ENCODE assay signal across 9 cellular contexts in genomic region chr7:100584677-100585510, GRCh38. TPM values are rescaled to one million over a fixed set of nuclear protein-coding genes. Genes with fewer than 3 reads are reported as not detected.
DNase-seq lines count a peak whose midpoint lies in the region; ATAC-seq and TF ChIP-seq lines count a peak whose summit lies in the region.
"Had no signal": no experiment of that assay in that cellular context is flagged by ENCODE, and none has a peak within 500 bp of the region (broad histone marks: within the 10 kb centered on the region; RNA-seq: fewer than 3 reads in every experiment).

No MANE protein-coding gene starts in this region.

- WGBS in transverse colon (ENCODE audit: low coverage in 1 of 2), 2 donors: 2 to 3% methylated on average over 9 to 20 of the region's 20 CpGs

- H4K20me1 ChIP-seq in OCI-LY3 (ENCODE audit: insufficient read depth, low read length): 0 out of 2 replicates have a peak, but pooled peaks cover 2% of the 10 kb centered on the region

- no peak for TF ChIP-seq EP300 in transverse colon (IDR thresholded peaks at IDR 0.05; ENCODE audit: low read depth)

- intact Hi-C loops in dorsolateral prefrontal cortex (cut with DNase I): loop anchor here in 1 of 2 donors (5.0 kb wide), 2 partner anchors 48 to 107 kb away; partner anchors contain the start of genes AGFG2 and GIGYF1
- intact Hi-C loops in transverse colon (cut with DNase I; ENCODE audit: low total_unique reads): loop anchor here (5.0 kb wide), 1 partner anchor 87 kb away; the partner anchor contains the start of gene GNB2

- POLR2A ChIA-PET in activated CD4-positive, alpha-beta T cell treated with anti-CD3 and anti-CD28 coated beads, Interleukin-2, amount 10 ng/mL, durations not matched to agents 7 days and 5 days (lab: Charles Lee): no interaction called here

- peaks cover 27% of the 10 kb centered on the region for H3K4me1 Mint-ChIP-seq in activated CD4-positive, alpha-beta T cell treated with anti-CD3 and anti-CD28 coated beads, Interleukin-2, amount 10 ng/mL, durations not matched to agents 7 days and 5 days
- H3K4me1 Mint-ChIP-seq in memory B cell: peaks cover 28% of the 10 kb centered on the region

- H3K36me3 Mint-ChIP-seq in activated CD4-positive, alpha-beta T cell treated with anti-CD3 and anti-CD28 coated beads, Interleukin-2, amount 10 ng/mL, durations not matched to agents 7 days and 5 days (ENCODE audit: low read depth): peaks cover 12% of the 10 kb centered on the region
- no peaks in the 10 kb centered on the region for H3K36me3 Mint-ChIP-seq in memory B cell

- in situ Hi-C loops in transverse colon (cut with MboI; ENCODE audit: low pct_ligation_motif_present in 1 of 4, low pct_unique_long_range_greater_than_20kb in 1 of 4, low sequenced_read_pairs in 3 of 4): loop anchor here in 2 of 4 donors (10.0 to 25.0 kb wide), 2 partner anchors 90 to 102 kb away; partner anchors contain the start of genes GIGYF1 (in 1 of the 2) and GNB2 (in 1 of the 2)

- H3K36me3 ChIP-seq in OCI-LY3 (replicated peaks; ENCODE audit: low read depth, low read length) (peaks cover 13% of the 10 kb centered on the region), transverse colon (peaks cover 0 to 14% (median 7%) of the 10 kb centered on the region in 4 donors)

- peak overlapping the region; percentile 92 for H3K27ac Mint-ChIP-seq in activated CD4-positive, alpha-beta T cell treated with anti-CD3 and anti-CD28 coated beads, Interleukin-2, amount 10 ng/mL, durations not matched to agents 7 days and 5 days
- peak overlapping the region; percentile 94 for H3K27ac Mint-ChIP-seq in memory B cell

- no peaks in the 10 kb centered on the region for H3K9me3 Mint-ChIP-seq in activated CD4-positive, alpha-beta T cell treated with anti-CD3 and anti-CD28 coated beads, Interleukin-2, amount 10 ng/mL, durations not matched to agents 7 days and 5 days
- no peaks in the 10 kb centered on the region for H3K9me3 Mint-ChIP-seq in memory B cell

- peak; percentile 44 for TF ChIP-seq POLR2A in transverse colon (IDR thresholded peaks at IDR 0.05)

- no peak for DNase-seq in activated CD4-positive, alpha-beta T cell treated with anti-CD3 and anti-CD28 coated beads, Interleukin-2, amount 10 ng/mL, durations not matched to agents 7 days and 5 days
- no peak for DNase-seq in activated CD4-positive, alpha-beta T cell treated with anti-CD3 and anti-CD28 coated beads, Interleukin-2, amount 50 U/mL, for 1 hour
- no peak for DNase-seq in dorsolateral prefrontal cortex
- no peak for DNase-seq in memory B cell (ENCODE audit: low spot score in 2 of 2)
- peak; percentile 79 for DNase-seq in transverse colon
- no peak for DNase-seq in NCI-H1930 (lab: John Stamatoyannopoulos, UW)

- H3K9me3 ChIP-seq in OCI-LY3 (ENCODE audit: insufficient read depth, low read length) (no peaks in the 10 kb centered on the region), transverse colon (no peaks in the 10 kb centered on the region)

- no peak overlapping the region for H2AFZ ChIP-seq in OCI-LY3 (ENCODE audit: low read depth, low read length)

- CTCF ChIA-PET in activated CD4-positive, alpha-beta T cell treated with anti-CD3 and anti-CD28 coated beads, Interleukin-2, amount 10 ng/mL, durations not matched to agents 7 days and 5 days (lab: Charles Lee): interaction anchor here (0.7 to 4.0 kb wide), 24 partner anchors 7 to 121 kb away, joined by 3 to 22 read pairs (median 4); partner anchors contain the start of genes GNB2, MOSPD3 and POP7

- peak overlapping the region; percentile 92 for H3K4me3 Mint-ChIP-seq in activated CD4-positive, alpha-beta T cell treated with anti-CD3 and anti-CD28 coated beads, Interleukin-2, amount 10 ng/mL, durations not matched to agents 7 days and 5 days
- H3K4me3 Mint-ChIP-seq in memory B cell: peak overlapping the region; percentile 95

- peak overlapping the region; percentile 86 for H3K4me3 ChIP-seq in OCI-LY3 (ENCODE audit: low read length)
- H3K4me3 ChIP-seq in dorsolateral prefrontal cortex: peak overlapping the region; percentile 74 to 100 (median 99)
- H3K4me3 ChIP-seq in transverse colon: peak overlapping the region; percentile 82 to 100 (median 96)

- H3K9ac ChIP-seq in OCI-LY3 (ENCODE audit: low read length): peak overlapping the region; percentile 94

- H3K27ac ChIP-seq in OCI-LY3 (ENCODE audit: low read length) (peak overlapping the region; percentile 85; the same call in 1 of the 2 replicates), dorsolateral prefrontal cortex (peak overlapping the region in 54 of 59 donors; percentile 55 to 99 (median 95)), transverse colon (peak overlapping the region; percentile 97 to 99 (median 98))

- peaks cover 8% of the 10 kb centered on the region for H3K79me2 ChIP-seq in OCI-LY3 (ENCODE audit: low read length)

- ATAC-seq in memory B cell (ENCODE audit: low read depth) (no peak), GM21360 (IDR thresholded peaks at IDR 0.05; ENCODE audit: unreplicated experiment) (no peak)

- TF ChIP-seq CTCF in OCI-LY3 (IDR thresholded peaks at IDR 0.05; ENCODE audit: low read depth, low read length) (no peak), dorsolateral prefrontal cortex (IDR thresholded peaks at IDR 0.05 in 54 of 56, conservative IDR thresholded peaks at IDR 0.05 in 2 of 56; ENCODE audit: low read depth in 1 of 56, partially characterized antibody in 56 of 56) (no peak), transverse colon (IDR thresholded peaks at IDR 0.05) (no peak)

- peaks cover 24% of the 10 kb centered on the region for H3K4me1 ChIP-seq in OCI-LY3 (ENCODE audit: low read length)
- H3K4me1 ChIP-seq in transverse colon: peaks cover 9 to 40% (median 33%) of the 10 kb centered on the region in 4 donors

- 0 out of 2 replicates have a peak, but pooled peaks cover 6% of the 10 kb centered on the region for H3K27me3 ChIP-seq in OCI-LY3 (ENCODE audit: low read depth, low read length)
- H3K27me3 ChIP-seq in dorsolateral prefrontal cortex: no peaks in the 10 kb centered on the region
- H3K27me3 ChIP-seq in transverse colon: no peaks in the 10 kb centered on the region

- peak overlapping the region; percentile 96 for H3K4me2 ChIP-seq in OCI-LY3 (ENCODE audit: low read length)

- H3K27me3 Mint-ChIP-seq in activated CD4-positive, alpha-beta T cell treated with anti-CD3 and anti-CD28 coated beads, Interleukin-2, amount 10 ng/mL, durations not matched to agents 7 days and 5 days: no peaks in the 10 kb centered on the region
- peaks cover 2% of the 10 kb centered on the region for H3K27me3 Mint-ChIP-seq in memory B cell

RNA-seq across cellular contexts. Expression of gene LRCH4, which starts 1.0 kb away (rescaled TPM):
- 100 to 1,000 TPM; 189 to 217 TPM for total RNA-seq in activated CD4-positive, alpha-beta T cell treated with anti-CD3 and anti-CD28 coated beads, Interleukin-2, amount 10 ng/mL, durations not matched to agents 7 days and 5 days
- total RNA-seq in dorsolateral prefrontal cortex: 10 to 100 TPM; 29.1 to 86.0 (median 48.3) TPM
- 100 to 1,000 TPM; 115 to 508 (median 151) TPM for total RNA-seq in transverse colon

RNA-seq across cellular contexts. Expression of gene FBXO24, which starts 1.2 kb away (rescaled TPM):
- 1 to 10 TPM; 1.3 to 1.5 TPM for total RNA-seq in activated CD4-positive, alpha-beta T cell treated with anti-CD3 and anti-CD28 coated beads, Interleukin-2, amount 10 ng/mL, durations not matched to agents 7 days and 5 days
- total RNA-seq in dorsolateral prefrontal cortex (1 to 10 TPM in 64 of 120 experiments, under 1 TPM in 49, not detected in 7; 0.23 to 3.2 (median 1.1) TPM), transverse colon (under 1 TPM in 2 of 4 donors, not detected in 2; 0.14 to 0.79 TPM)

RNA-seq across cellular contexts. Expression of gene SAP25, which starts 11.2 kb away (rescaled TPM):
- total RNA-seq in activated CD4-positive, alpha-beta T cell treated with anti-CD3 and anti-CD28 coated beads, Interleukin-2, amount 10 ng/mL, durations not matched to agents 7 days and 5 days: 10 to 100 TPM; 34.6 to 36.1 TPM
- total RNA-seq in dorsolateral prefrontal cortex (10 to 100 TPM in 9 of 120 experiments, 1 to 10 TPM in 107, under 1 TPM in 1, not detected in 3; 0.63 to 14.5 (median 4.3) TPM), transverse colon (10 to 100 TPM in 1 of 4 donors, 1 to 10 TPM in 1, under 1 TPM in 1, not detected in 1; 0.96 to 52.4 (median 2.7) TPM)
- total RNA-seq: frontal cortex had no signal

RNA-seq across cellular contexts. Expression of gene PCOLCE, which starts 17.3 kb away (rescaled TPM):
- total RNA-seq in activated CD4-positive, alpha-beta T cell treated with anti-CD3 and anti-CD28 coated beads, Interleukin-2, amount 10 ng/mL, durations not matched to agents 7 days and 5 days: 10 to 100 TPM; 17.3 to 18.3 TPM
- total RNA-seq in dorsolateral prefrontal cortex (10 to 100 TPM in 38 of 120 experiments, 1 to 10 TPM in 82; 2.5 to 20.4 (median 7.2) TPM), transverse colon (10 to 100 TPM in 2 of 4 donors, 1 to 10 TPM in 2; 5.6 to 46.2 (median 11.7) TPM)

RNA-seq across cellular contexts. Expression of gene MOSPD3, which starts 27.4 kb away (rescaled TPM):
- 10 to 100 TPM; 59.7 to 66.7 TPM for total RNA-seq in activated CD4-positive, alpha-beta T cell treated with anti-CD3 and anti-CD28 coated beads, Interleukin-2, amount 10 ng/mL, durations not matched to agents 7 days and 5 days
- total RNA-seq in dorsolateral prefrontal cortex (10 to 100 TPM; 11.7 to 26.4 (median 18.7) TPM), transverse colon (10 to 100 TPM; 13.5 to 39.6 (median 18.4) TPM)
